ENCODE assay signal across 8 cellular contexts in the genomic region with DNA sequence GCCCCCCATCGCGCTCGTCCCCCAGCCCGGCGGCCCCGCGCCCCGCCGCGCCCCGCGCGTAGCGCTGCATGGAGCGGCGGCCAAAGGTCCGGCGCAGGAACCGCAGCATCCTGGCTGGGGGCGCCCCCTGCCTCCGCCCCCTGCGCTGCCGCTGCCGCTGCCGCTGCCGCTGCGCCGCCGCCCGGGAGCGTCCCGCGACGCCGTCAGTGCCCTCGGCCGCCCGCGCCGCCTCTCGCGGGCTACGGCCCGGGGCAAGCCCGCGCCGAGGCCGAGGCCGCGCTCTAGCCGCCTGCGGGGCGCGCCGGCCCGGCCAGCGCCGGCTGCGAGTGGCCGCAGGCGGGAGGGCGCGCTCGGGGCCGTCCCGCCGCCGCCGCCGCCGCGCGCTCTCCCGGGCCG. TPM values are rescaled to one million over a fixed set of nuclear protein-coding genes. Genes with fewer than 3 reads are reported as not detected.
DNase-seq lines count a peak whose midpoint lies in the region; ATAC-seq and TF ChIP-seq lines count a peak whose summit lies in the region.

No MANE protein-coding gene starts in this region.

- H3K9me3 Mint-ChIP-seq in stimulated activated naive CD8-positive, alpha-beta T cell treated with anti-CD3 and anti-CD28 coated beads, Interleukin-15, amount 100 ng/mL, for 72 hours: no peaks in the 10 kb centered on the region
- peaks cover 4% of the 10 kb centered on the region for H3K9me3 Mint-ChIP-seq in stimulated activated memory B cell treated with anti-CD40 and anti-IgM and Interleukin-4, amounts not matched to agents 10 μg/mL and 1 μg/mL and 100 μg/mL, for 72 hours

- H3K4me1 Mint-ChIP-seq in stimulated activated naive CD8-positive, alpha-beta T cell treated with anti-CD3 and anti-CD28 coated beads, Interleukin-15, amount 100 ng/mL, for 72 hours: peaks cover 25% of the 10 kb centered on the region
- H3K4me1 Mint-ChIP-seq in stimulated activated memory B cell treated with anti-CD40 and anti-IgM and Interleukin-4, amounts not matched to agents 10 μg/mL and 1 μg/mL and 100 μg/mL, for 72 hours: peaks cover 19% of the 10 kb centered on the region

- TF ChIP-seq CTCF in RWPE2 (IDR thresholded peaks at IDR 0.05; ENCODE audit: poor library complexity, severe bottlenecking): no peak

- peaks cover 34% of the 10 kb centered on the region for H3K4me1 ChIP-seq in RWPE2 (ENCODE audit: insufficient read depth, poor library complexity, severe bottlenecking)

- H3K27me3 Mint-ChIP-seq in stimulated activated naive CD8-positive, alpha-beta T cell treated with anti-CD3 and anti-CD28 coated beads, Interleukin-15, amount 100 ng/mL, for 72 hours: peaks cover 82% of the 10 kb centered on the region
- peaks cover 84% of the 10 kb centered on the region for H3K27me3 Mint-ChIP-seq in stimulated activated memory B cell treated with anti-CD40 and anti-IgM and Interleukin-4, amounts not matched to agents 10 μg/mL and 1 μg/mL and 100 μg/mL, for 72 hours

- no peaks in the 10 kb centered on the region for H3K36me3 Mint-ChIP-seq in stimulated activated memory B cell treated with anti-CD40 and anti-IgM and Interleukin-4, amounts not matched to agents 10 μg/mL and 1 μg/mL and 100 μg/mL, for 72 hours

- DNase-seq in stimulated activated naive CD8-positive, alpha-beta T cell treated with anti-CD3 and anti-CD28 coated beads, Interleukin-15, amount 100 ng/mL, for 72 hours: no peak
- DNase-seq in stimulated activated naive CD8-positive, alpha-beta T cell treated with anti-CD3 and anti-CD28 coated beads, Interleukin-15, Interleukin-2, amounts not matched to agents 100 U/mL and 50 U/mL, for 24 hours: no peak
- DNase-seq in RWPE2 (ENCODE audit: low spot score): no peak
- peak; percentile 20 to 23 for DNase-seq in lung microvascular endothelial cell (ENCODE audit: low read depth in 2 of 2)
- no peak for DNase-seq in effector CD8-positive, alpha-beta T cell (lab: John Stamatoyannopoulos, UW)
- no peak for DNase-seq in NCI-H774 (lab: John Stamatoyannopoulos, UW)

- H3K9me3 ChIP-seq in RWPE2 (ENCODE audit: severe bottlenecking): no peaks in the 10 kb centered on the region

- peak overlapping the region; percentile 87 for H3K4me3 ChIP-seq in RWPE2 (ENCODE audit: severe bottlenecking)

- H3K27ac Mint-ChIP-seq in stimulated activated naive CD8-positive, alpha-beta T cell treated with anti-CD3 and anti-CD28 coated beads, Interleukin-15, amount 100 ng/mL, for 72 hours: no peak overlapping the region
- H3K27ac Mint-ChIP-seq in stimulated activated memory B cell treated with anti-CD40 and anti-IgM and Interleukin-4, amounts not matched to agents 10 μg/mL and 1 μg/mL and 100 μg/mL, for 72 hours: no peak overlapping the region

- H3K36me3 ChIP-seq in RWPE2 (ENCODE audit: low read depth): no peaks in the 10 kb centered on the region

- H3K27ac ChIP-seq in RWPE2 (ENCODE audit: poor library complexity, severe bottlenecking): peak overlapping the region; percentile 73

- H3K4me3 Mint-ChIP-seq in stimulated activated naive CD8-positive, alpha-beta T cell treated with anti-CD3 and anti-CD28 coated beads, Interleukin-15, amount 100 ng/mL, for 72 hours: no peak overlapping the region
- H3K4me3 Mint-ChIP-seq in stimulated activated memory B cell treated with anti-CD40 and anti-IgM and Interleukin-4, amounts not matched to agents 10 μg/mL and 1 μg/mL and 100 μg/mL, for 72 hours: no peak overlapping the region

- ATAC-seq in stimulated activated naive CD8-positive, alpha-beta T cell treated with anti-CD3 and anti-CD28 coated beads, Interleukin-15, amount 100 ng/mL, for 72 hours: peak; percentile 52
- ATAC-seq in stimulated activated naive CD8-positive, alpha-beta T cell treated with anti-CD3 and anti-CD28 coated beads, Interleukin-15, Interleukin-2, amounts not matched to agents 100 U/mL and 50 U/mL, for 24 hours: no peak
- ATAC-seq in HG02763 (IDR thresholded peaks at IDR 0.05; ENCODE audit: unreplicated experiment): peak; percentile 25
- no peak for ATAC-seq in RWPE2 (ENCODE audit: low read depth)
- no peak for ATAC-seq in stimulated activated memory B cell treated with anti-CD40 and anti-IgM and Interleukin-4, amounts not matched to agents 10 μg/mL and 1 μg/mL and 100 μg/mL, for 72 hours

- H3K27me3 ChIP-seq in RWPE2 (ENCODE audit: insufficient read depth, poor library complexity, severe bottlenecking): no peaks in the 10 kb centered on the region

RNA-seq across cellular contexts. Expression of gene EPB41L4B, which starts 0.5 kb away (rescaled TPM):
- 0.20 and 0.44 TPM in 2 replicates for total RNA-seq in lung microvascular endothelial cell

Comparison
In these comparisons a context has a peak if more than half of its experiments do, and no peak if none do; other contexts are left out.
1. ATAC-seq: peak in stimulated activated naive CD8-positive, alpha-beta T cell treated with anti-CD3 and anti-CD28 coated beads, Interleukin-15, amount 100 ng/mL, for 72 hours (single experiment) and HG02763 (single experiment); none in stimulated activated naive CD8-positive, alpha-beta T cell treated with anti-CD3 and anti-CD28 coated beads, Interleukin-15, Interleukin-2, amounts not matched to agents 100 U/mL and 50 U/mL, for 24 hours (single experiment), RWPE2 (single experiment) and stimulated activated memory B cell treated with anti-CD40 and anti-IgM and Interleukin-4, amounts not matched to agents 10 μg/mL and 1 μg/mL and 100 μg/mL, for 72 hours (single experiment).
2. DNase-seq: peak in lung microvascular endothelial cell (2 of 2); none in stimulated activated naive CD8-positive, alpha-beta T cell treated with anti-CD3 and anti-CD28 coated beads, Interleukin-15, amount 100 ng/mL, for 72 hours (0 of 2), stimulated activated naive CD8-positive, alpha-beta T cell treated with anti-CD3 and anti-CD28 coated beads, Interleukin-15, Interleukin-2, amounts not matched to agents 100 U/mL and 50 U/mL, for 24 hours (single experiment), RWPE2 (single experiment), effector CD8-positive, alpha-beta T cell (single experiment) and NCI-H774 (single experiment).